In the genomic region with DNA sequence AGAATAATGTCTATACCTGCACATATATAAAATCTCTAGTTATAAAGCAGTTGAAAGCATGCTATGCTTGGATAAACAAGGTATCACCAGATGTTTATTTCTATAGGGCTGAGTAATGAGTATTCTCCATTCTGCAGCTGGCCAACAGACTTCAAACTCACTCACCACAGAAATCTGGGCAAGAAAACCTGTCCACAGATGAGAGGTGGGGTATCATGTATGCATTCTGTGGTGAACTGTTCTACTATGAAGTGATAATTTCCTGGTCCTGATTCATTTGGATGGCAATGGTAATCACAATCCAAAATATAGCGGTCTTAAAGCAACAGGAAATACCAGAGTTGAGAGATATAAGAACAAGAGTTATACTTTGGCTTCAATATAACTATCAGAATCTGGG, we compare ENCODE assay signal across 22 cellular contexts.
DNase-seq lines count a peak whose midpoint lies in the region; ATAC-seq and TF ChIP-seq lines count a peak whose summit lies in the region.
"Had no signal": no experiment of that assay in that cellular context is flagged by ENCODE, and none has a peak within 500 bp of the region (broad histone marks: within the 10 kb centered on the region; RNA-seq: fewer than 3 reads in every experiment).

No MANE protein-coding gene starts in this region.

- H3K4ac ChIP-seq in IMR-90 (ENCODE audit: low read depth, low read length): no peak overlapping the region

- no peak overlapping the region for H4K8ac ChIP-seq in IMR-90 (ENCODE audit: low read depth in 2 of 2, low read length in 2 of 2)

- peaks cover 4% of the 10 kb centered on the region for H3K9me1 ChIP-seq in IMR-90 (ENCODE audit: insufficient read depth, low read length)

- no peak overlapping the region for H2BK120ac ChIP-seq in IMR-90 (ENCODE audit: low read depth, low read length)

- no CpG with 5 or more reads among the region's 1 CpG for WGBS in IMR-90 (ENCODE audit: extremely low coverage in 2 of 2, insufficient read length in 1 of 2), 2 experiments

- H3K4me3 Mint-ChIP-seq in natural killer cell: no peak overlapping the region
- no peak overlapping the region for H3K4me3 Mint-ChIP-seq in activated CD8-positive, alpha-beta T cell treated with anti-CD3 and anti-CD28 coated beads for 36 hours
- H3K4me3 Mint-ChIP-seq: IgD-negative memory B cell had no signal

- DNase-seq in DND-41: no peak
- DNase-seq in IMR-90: peak; percentile 87
- DNase-seq in astrocyte of the spinal cord (ENCODE audit: low read depth, low spot score): peak; percentile 72
- peak; percentile 3 for DNase-seq in hepatic stellate cell (ENCODE audit: low spot score)
- no peak for DNase-seq in dorsolateral prefrontal cortex
- no peak for DNase-seq in activated CD4-positive, CD25-positive, alpha-beta regulatory T cell treated with anti-CD3 and anti-CD28 coated beads, Interleukin-2, amount 50 U/mL, for 72 hours
- DNase-seq in natural killer cell: no peak
- no peak for DNase-seq in activated CD8-positive, alpha-beta T cell treated with anti-CD3 and anti-CD28 coated beads for 36 hours
- DNase-seq: AML-193; Caco-2; DMS53; GF-D8; MV-4-11; NCI-H1436; NCI-H2029 treated with DMSO at 0.1 percent for 48 hours; NCI-H345; NCI-H526 treated with DMSO at 0.1 percent for 48 hours; NK-92 treated with Interleukin-12 subunit alpha and Interleukin-12 subunit beta, amount 100 ng/mL, for 24 hours; SJCRH30 had no signal

- no peak overlapping the region for H4K5ac ChIP-seq in IMR-90 (ENCODE audit: low read depth, low read length)

- no peaks in the 10 kb centered on the region for H3K36me3 ChIP-seq in DND-41 (ENCODE audit: insufficient read depth, low read length)
- no peaks in the 10 kb centered on the region for H3K36me3 ChIP-seq in IMR-90 (ENCODE audit: control insufficient read depth, insufficient read depth, low read length)
- H3K36me3 ChIP-seq: HAP-1, SJCRH30 had no signal

- H3K9me3 ChIP-seq in DND-41 (ENCODE audit: insufficient read depth, low read length, severe bottlenecking) (no peaks in the 10 kb centered on the region), IMR-90 (ENCODE audit: control insufficient read depth, insufficient read depth, low read length) (no peaks in the 10 kb centered on the region)
- H3K9me3 ChIP-seq: Caco-2, HAP-1, SJCRH30 had no signal

- H3K79me2 ChIP-seq in DND-41 (ENCODE audit: insufficient read depth, low read length): no peaks in the 10 kb centered on the region

- H2AK9ac ChIP-seq in IMR-90 (replicated peaks; ENCODE audit: low read depth, low read length, poor library complexity): no peak overlapping the region

- H2AK5ac ChIP-seq in IMR-90 (ENCODE audit: low read depth, low read length): no peak overlapping the region

- H3K9me3 Mint-ChIP-seq in natural killer cell: peaks cover 0 to 2% of the 10 kb centered on the region in 2 donors
- H3K9me3 Mint-ChIP-seq in activated CD8-positive, alpha-beta T cell treated with anti-CD3 and anti-CD28 coated beads for 36 hours: peaks cover 2% of the 10 kb centered on the region

- no peak overlapping the region for H3K9ac ChIP-seq in DND-41 (ENCODE audit: low read depth, low read length)
- H3K9ac ChIP-seq in IMR-90 (ENCODE audit: low read depth, low read length): no peak overlapping the region

- H3K18ac ChIP-seq in IMR-90 (ENCODE audit: low read depth, low read length): no peak overlapping the region

- H2BK15ac ChIP-seq in IMR-90 (ENCODE audit: low read depth, low read length): no peak overlapping the region

- no peaks in the 10 kb centered on the region for H3K4me1 Mint-ChIP-seq in natural killer cell
- no peaks in the 10 kb centered on the region for H3K4me1 Mint-ChIP-seq in activated CD8-positive, alpha-beta T cell treated with anti-CD3 and anti-CD28 coated beads for 36 hours (ENCODE audit: low read depth)
- H3K4me1 Mint-ChIP-seq: IgD-negative memory B cell had no signal

- H3K79me1 ChIP-seq in IMR-90 (ENCODE audit: low read depth in 1 of 2, low read length in 2 of 2): no peaks in the 10 kb centered on the region

- TF ChIP-seq CTCF in DND-41 (IDR thresholded peaks at IDR 0.05; ENCODE audit: borderline replicate concordance, extremely low read depth, low read length, poor library complexity, severe bottlenecking): no peak
- TF ChIP-seq CTCF in IMR-90 (conservative IDR thresholded peaks at IDR 0.05; ENCODE audit: low read depth, low read length): no peak
- no peak for TF ChIP-seq CTCF in astrocyte of the spinal cord (IDR thresholded peaks at IDR 0.05; ENCODE audit: low read depth, low read length)
- no peak for TF ChIP-seq CTCF in dorsolateral prefrontal cortex (IDR thresholded peaks at IDR 0.05 in 54 of 56, conservative IDR thresholded peaks at IDR 0.05 in 2 of 56; ENCODE audit: low read depth in 1 of 56, partially characterized antibody in 56 of 56)
- no peak for TF ChIP-seq CTCF in natural killer cell (IDR thresholded peaks at IDR 0.05)
- TF ChIP-seq CTCF in activated CD8-positive, alpha-beta T cell treated with anti-CD3 and anti-CD28 coated beads for 36 hours (IDR thresholded peaks at IDR 0.05): no peak

- dilution Hi-C loops in IMR-90 (cut with HindIII; ENCODE audit: low sequenced_read_pairs, unreplicated experiment): no loop called here

- no peak overlapping the region for H2BK20ac ChIP-seq in IMR-90 (ENCODE audit: low read depth, low read length)

- CTCF ChIA-PET in IMR-90 (lab: Yijun Ruan, JAX): no interaction called here
- CTCF ChIA-PET in activated CD8-positive, alpha-beta T cell treated with anti-CD3 and anti-CD28 coated beads for 36 hours (lab: Charles Lee): no interaction called here

- no peak overlapping the region for H2BK5ac ChIP-seq in IMR-90 (ENCODE audit: low read depth, low read length, poor library complexity, severe bottlenecking)

- H3K27me3 ChIP-seq in DND-41 (ENCODE audit: insufficient read depth, low read length, poor library complexity) (no peaks in the 10 kb centered on the region), IMR-90 (ENCODE audit: control insufficient read depth, insufficient read depth, low read length) (no peaks in the 10 kb centered on the region), dorsolateral prefrontal cortex (peaks cover 0 to 2% (median 0%) of the 10 kb centered on the region in 45 donors)
- H3K27me3 ChIP-seq: SJCRH30 had no signal

- no peak for TF ChIP-seq RAD21 in IMR-90 (IDR thresholded peaks at IDR 0.05; ENCODE audit: low read length)

- H3K56ac ChIP-seq in IMR-90 (ENCODE audit: extremely low read depth, insufficient read depth, low read length): no peak overlapping the region

- POLR2A ChIA-PET in IMR-90 (lab: Charles Lee; ENCODE audit: unreplicated experiment): no interaction called here
- POLR2A ChIA-PET in activated CD8-positive, alpha-beta T cell treated with anti-CD3 and anti-CD28 coated beads for 36 hours (lab: Charles Lee): no interaction called here

- H2AFZ ChIP-seq in DND-41 (ENCODE audit: low read depth, low read length): no peak overlapping the region
- no peak overlapping the region for H2AFZ ChIP-seq in IMR-90 (replicated peaks; ENCODE audit: low read length, poor library complexity)

- H3K36me3 Mint-ChIP-seq in natural killer cell: no peaks in the 10 kb centered on the region
- H3K36me3 Mint-ChIP-seq in activated CD8-positive, alpha-beta T cell treated with anti-CD3 and anti-CD28 coated beads for 36 hours (ENCODE audit: low read depth): no peaks in the 10 kb centered on the region
- H3K36me3 Mint-ChIP-seq: IgD-negative memory B cell had no signal

- H4K20me1 ChIP-seq in DND-41 (ENCODE audit: insufficient read depth, low read length) (no peaks in the 10 kb centered on the region), IMR-90 (ENCODE audit: insufficient read depth, low read length) (no peaks in the 10 kb centered on the region)

- H3K4me3 ChIP-seq in DND-41 (ENCODE audit: low read depth in 1 of 2, low read length in 2 of 2): no peak overlapping the region
- H3K4me3 ChIP-seq in IMR-90 (ENCODE audit: insufficient read depth, low read depth, low read length): no peak overlapping the region
- H3K4me3 ChIP-seq in astrocyte of the spinal cord (ENCODE audit: low read depth, low read length): no peak overlapping the region
- H3K4me3 ChIP-seq in dorsolateral prefrontal cortex: no peak overlapping the region
- H3K4me3 ChIP-seq: HAP-1, SJCRH30 had no signal

- TF ChIP-seq POLR2A in IMR-90 (IDR thresholded peaks at IDR 0.05; ENCODE audit: low read depth, low read length): no peak

- no peak overlapping the region for H3K23ac ChIP-seq in IMR-90 (ENCODE audit: low read depth, low read length)

- H3K4me1 ChIP-seq in DND-41 (ENCODE audit: insufficient read depth, low read length) (no peaks in the 10 kb centered on the region), IMR-90 (ENCODE audit: control insufficient read depth, insufficient read depth, low read length) (peaks cover 6% of the 10 kb centered on the region)
- H3K4me1 ChIP-seq: Caco-2, HAP-1, SJCRH30 had no signal

- H3K27ac ChIP-seq in DND-41 (ENCODE audit: low read length) (no peak overlapping the region), IMR-90 (ENCODE audit: insufficient read depth, low read length) (no peak overlapping the region), dorsolateral prefrontal cortex (no peak overlapping the region)
- H3K27ac ChIP-seq: RWPE1, SJCRH30 had no signal

- ATAC-seq in DND-41 (ENCODE audit: insufficient read depth, low read depth): 0 out of 3 replicates have a peak, but pooled peaks have one; percentile 22
- peak; percentile 72 for ATAC-seq in IMR-90 (ENCODE audit: low read depth)
- ATAC-seq in natural killer cell: no peak
- ATAC-seq in activated CD8-positive, alpha-beta T cell treated with anti-CD3 and anti-CD28 coated beads for 36 hours: no peak

- no TSS peak for BruUV-seq in IMR-90 (replicated peaks; lab: Mats Ljungman, UMichigan)

- H3K27ac Mint-ChIP-seq in natural killer cell: no peak overlapping the region
- H3K27ac Mint-ChIP-seq in activated CD8-positive, alpha-beta T cell treated with anti-CD3 and anti-CD28 coated beads for 36 hours: no peak overlapping the region

- H3K27me3 Mint-ChIP-seq in natural killer cell (ENCODE audit: low read depth in 2 of 2): peaks cover 10 to 16% of the 10 kb centered on the region in 2 donors
- no peaks in the 10 kb centered on the region for H3K27me3 Mint-ChIP-seq in activated CD8-positive, alpha-beta T cell treated with anti-CD3 and anti-CD28 coated beads for 36 hours

- in situ Hi-C loops in IMR-90 (cut with MboI; ENCODE audit: low sequenced_read_pairs): no loop called here
- in situ Hi-C loops in astrocyte of the spinal cord (cut with HindIII; ENCODE audit: low sequenced_read_pairs): no loop called here

- H3K4me2 ChIP-seq in DND-41 (ENCODE audit: insufficient read depth, low read length) (no peak overlapping the region), IMR-90 (ENCODE audit: low read depth, low read length) (peak overlapping the region; percentile 66; the same call in 1 of the 2 replicates)

- H3K14ac ChIP-seq in IMR-90 (replicated peaks; ENCODE audit: low read depth, low read length): no peak overlapping the region

- H4K91ac ChIP-seq in IMR-90 (ENCODE audit: insufficient read depth, low read depth, low read length): no peak overlapping the region

- intact Hi-C loops in IMR-90 (cut with micrococcal nuclease): no loop called here
- intact Hi-C loops in dorsolateral prefrontal cortex (cut with DNase I): no loop called here
- intact Hi-C loops in natural killer cell (cut with micrococcal nuclease): no loop called here
- intact Hi-C loops in activated CD8-positive, alpha-beta T cell treated with anti-CD3 and anti-CD28 coated beads for 36 hours (cut with micrococcal nuclease): no loop called here

TF ChIP-seq in IMR-90, 13 proteins besides CTCF, POLR2A, EP300 and RAD21 (continues in another document):
- no peak for TF ChIP-seq MAFK (IDR thresholded peaks at IDR 0.05; ENCODE audit: low read depth, low read length)
- TF ChIP-seq CEBPB (IDR thresholded peaks at IDR 0.05; ENCODE audit: low read depth, low read length): no peak

Comparison
In these comparisons a context has a peak if more than half of its experiments do, and no peak if none do; other contexts are left out.
1. ATAC-seq: peak in DND-41 (single experiment) and IMR-90 (single experiment); none in natural killer cell (0 of 3) and activated CD8-positive, alpha-beta T cell treated with anti-CD3 and anti-CD28 coated beads for 36 hours (single experiment).
2. DNase-seq: peak in IMR-90 (single experiment), astrocyte of the spinal cord (single experiment) and hepatic stellate cell (single experiment); none in DND-41 (single experiment), dorsolateral prefrontal cortex (0 of 10), activated CD4-positive, CD25-positive, alpha-beta regulatory T cell treated with anti-CD3 and anti-CD28 coated beads, Interleukin-2, amount 50 U/mL, for 72 hours (single experiment), natural killer cell (single experiment) and activated CD8-positive, alpha-beta T cell treated with anti-CD3 and anti-CD28 coated beads for 36 hours (single experiment).